1 cellular context compared by ENCODE assay signal in the genomic region with DNA sequence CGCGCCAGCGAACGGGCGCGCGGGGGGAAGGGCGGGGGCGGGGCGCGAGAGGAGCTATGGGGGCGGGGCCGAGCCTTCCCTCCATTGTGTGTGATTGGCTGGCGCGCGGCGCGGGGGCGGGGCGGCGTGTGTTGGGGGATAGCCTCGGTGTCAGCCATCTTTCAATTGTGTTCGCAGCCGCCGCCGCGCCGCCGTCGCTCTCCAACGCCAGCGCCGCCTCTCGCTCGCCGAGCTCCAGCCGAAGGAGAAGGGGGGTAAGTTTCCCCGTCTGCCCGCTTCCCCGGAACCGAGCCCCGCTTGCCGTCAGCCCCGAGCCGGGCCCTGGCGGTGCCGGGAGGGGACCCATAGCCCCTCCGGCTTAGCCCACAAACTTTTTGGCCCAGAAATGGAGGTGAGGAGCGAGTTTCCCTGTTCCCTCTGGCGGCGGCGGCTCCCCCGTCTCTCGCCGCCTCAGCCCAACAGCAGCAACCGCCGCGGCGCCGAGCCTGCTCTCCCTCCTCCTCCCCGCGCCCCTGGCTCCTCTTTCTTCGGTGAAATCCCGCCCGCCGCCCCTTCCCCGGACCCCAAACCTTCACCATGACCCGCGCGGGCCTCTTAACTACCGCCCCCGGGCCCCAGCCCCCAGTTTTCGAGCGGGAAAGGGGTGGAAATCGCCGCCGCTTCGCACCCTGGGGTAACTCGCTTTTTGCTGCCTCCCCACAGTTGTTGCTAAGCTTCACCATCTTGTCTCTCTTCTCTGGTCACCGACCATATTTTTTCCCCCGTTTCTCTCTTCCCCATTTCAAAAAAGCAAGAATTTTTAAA.
TF ChIP-seq lines count a peak whose summit lies in the region.

A gene (plus strand): TSS at position 159 of the 804 bp plus-strand sequence. CDS start 1,636 bp downstream, outside the sequence.

TF ChIP-seq in K562, 482 proteins besides CTCF, POLR2A, EP300 and RAD21 (continued from another document):
- TF ChIP-seq, protein P1, sequence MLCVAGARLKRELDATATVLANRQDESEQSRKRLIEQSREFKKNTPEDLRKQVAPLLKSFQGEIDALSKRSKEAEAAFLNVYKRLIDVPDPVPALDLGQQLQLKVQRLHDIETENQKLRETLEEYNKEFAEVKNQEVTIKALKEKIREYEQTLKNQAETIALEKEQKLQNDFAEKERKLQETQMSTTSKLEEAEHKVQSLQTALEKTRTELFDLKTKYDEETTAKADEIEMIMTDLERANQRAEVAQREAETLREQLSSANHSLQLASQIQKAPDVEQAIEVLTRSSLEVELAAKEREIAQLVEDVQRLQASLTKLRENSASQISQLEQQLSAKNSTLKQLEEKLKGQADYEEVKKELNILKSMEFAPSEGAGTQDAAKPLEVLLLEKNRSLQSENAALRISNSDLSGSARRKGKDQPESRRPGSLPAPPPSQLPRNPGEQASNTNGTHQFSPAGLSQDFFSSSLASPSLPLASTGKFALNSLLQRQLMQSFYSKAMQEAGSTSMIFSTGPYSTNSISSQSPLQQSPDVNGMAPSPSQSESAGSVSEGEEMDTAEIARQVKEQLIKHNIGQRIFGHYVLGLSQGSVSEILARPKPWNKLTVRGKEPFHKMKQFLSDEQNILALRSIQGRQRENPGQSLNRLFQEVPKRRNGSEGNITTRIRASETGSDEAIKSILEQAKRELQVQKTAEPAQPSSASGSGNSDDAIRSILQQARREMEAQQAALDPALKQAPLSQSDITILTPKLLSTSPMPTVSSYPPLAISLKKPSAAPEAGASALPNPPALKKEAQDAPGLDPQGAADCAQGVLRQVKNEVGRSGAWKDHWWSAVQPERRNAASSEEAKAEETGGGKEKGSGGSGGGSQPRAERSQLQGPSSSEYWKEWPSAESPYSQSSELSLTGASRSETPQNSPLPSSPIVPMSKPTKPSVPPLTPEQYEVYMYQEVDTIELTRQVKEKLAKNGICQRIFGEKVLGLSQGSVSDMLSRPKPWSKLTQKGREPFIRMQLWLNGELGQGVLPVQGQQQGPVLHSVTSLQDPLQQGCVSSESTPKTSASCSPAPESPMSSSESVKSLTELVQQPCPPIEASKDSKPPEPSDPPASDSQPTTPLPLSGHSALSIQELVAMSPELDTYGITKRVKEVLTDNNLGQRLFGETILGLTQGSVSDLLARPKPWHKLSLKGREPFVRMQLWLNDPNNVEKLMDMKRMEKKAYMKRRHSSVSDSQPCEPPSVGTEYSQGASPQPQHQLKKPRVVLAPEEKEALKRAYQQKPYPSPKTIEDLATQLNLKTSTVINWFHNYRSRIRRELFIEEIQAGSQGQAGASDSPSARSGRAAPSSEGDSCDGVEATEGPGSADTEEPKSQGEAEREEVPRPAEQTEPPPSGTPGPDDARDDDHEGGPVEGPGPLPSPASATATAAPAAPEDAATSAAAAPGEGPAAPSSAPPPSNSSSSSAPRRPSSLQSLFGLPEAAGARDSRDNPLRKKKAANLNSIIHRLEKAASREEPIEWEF (CRISPR knock-in tag; IDR thresholded peaks at IDR 0.05), result no peak
- TF ChIP-seq HDAC1 (IDR thresholded peaks at IDR 0.05) (peak in 1 of 2 experiments; percentile 18; a peak in 2 of 4 replicates), SREBF1 (IDR thresholded peaks at IDR 0.05; ENCODE audit: borderline replicate concordance, low read depth, low read length) (no peak), FOS (IDR thresholded peaks at IDR 0.05; ENCODE audit: extremely low read depth, insufficient read length) (no peak), SRF (CRISPR knock-in tag; IDR thresholded peaks at IDR 0.05) (peak in 1 of 2 experiments; percentile 4; a peak in 2 of 4 replicates)
